ENCODE assay signal across 2 cellular contexts in the genomic region with DNA sequence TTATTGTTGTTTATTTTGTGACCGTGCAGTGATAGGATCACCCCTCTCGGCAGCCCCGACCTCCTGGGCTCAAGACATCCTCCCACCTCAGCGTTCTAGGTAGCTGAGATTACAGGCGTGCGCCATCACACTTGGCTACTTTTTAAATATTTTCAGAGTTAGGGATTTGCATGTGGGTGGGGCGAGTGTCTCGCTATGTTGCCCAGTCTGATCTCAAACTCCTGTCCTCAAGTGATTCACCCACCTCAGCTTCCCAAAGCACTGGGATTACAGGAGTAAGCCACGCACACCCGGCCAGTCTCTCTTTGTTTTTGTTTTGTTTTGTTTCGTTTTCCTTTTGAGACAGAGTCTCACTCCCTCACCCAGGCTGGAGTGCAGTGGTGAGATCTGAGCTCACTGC.
TF ChIP-seq lines count a peak whose summit lies in the region.

No MANE protein-coding gene starts in this region.

TF ChIP-seq in IMR-90, 13 proteins besides CTCF, POLR2A, EP300 and RAD21:
- no peak for TF ChIP-seq MXI1 (IDR thresholded peaks at IDR 0.05; ENCODE audit: borderline replicate concordance, low read depth, low read length)
- TF ChIP-seq, protein P1, sequence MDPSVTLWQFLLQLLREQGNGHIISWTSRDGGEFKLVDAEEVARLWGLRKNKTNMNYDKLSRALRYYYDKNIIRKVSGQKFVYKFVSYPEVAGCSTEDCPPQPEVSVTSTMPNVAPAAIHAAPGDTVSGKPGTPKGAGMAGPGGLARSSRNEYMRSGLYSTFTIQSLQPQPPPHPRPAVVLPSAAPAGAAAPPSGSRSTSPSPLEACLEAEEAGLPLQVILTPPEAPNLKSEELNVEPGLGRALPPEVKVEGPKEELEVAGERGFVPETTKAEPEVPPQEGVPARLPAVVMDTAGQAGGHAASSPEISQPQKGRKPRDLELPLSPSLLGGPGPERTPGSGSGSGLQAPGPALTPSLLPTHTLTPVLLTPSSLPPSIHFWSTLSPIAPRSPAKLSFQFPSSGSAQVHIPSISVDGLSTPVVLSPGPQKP (IDR thresholded peaks at IDR 0.05; ENCODE audit: borderline replicate concordance, low read depth, low read length): no peak
- TF ChIP-seq MAZ (IDR thresholded peaks at IDR 0.05; ENCODE audit: borderline replicate concordance, low read depth, low read length): no peak
- TF ChIP-seq BHLHE40 (IDR thresholded peaks at IDR 0.05; ENCODE audit: low read depth, low read length): no peak
- TF ChIP-seq CEBPB (IDR thresholded peaks at IDR 0.05; ENCODE audit: low read depth, low read length): no peak
- no peak for TF ChIP-seq RFX5 (IDR thresholded peaks at IDR 0.05; ENCODE audit: low read depth, low read length)
- TF ChIP-seq NFE2L2 (IDR thresholded peaks at IDR 0.05; ENCODE audit: low read depth, low read length): no peak
- no peak for TF ChIP-seq MAFK (IDR thresholded peaks at IDR 0.05; ENCODE audit: low read depth, low read length)
- TF ChIP-seq SMC3 (IDR thresholded peaks at IDR 0.05; ENCODE audit: low read depth, low read length): no peak
- TF ChIP-seq CHD1 (IDR thresholded peaks at IDR 0.05; ENCODE audit: low read depth, low read length): no peak
- TF ChIP-seq RCOR1 (IDR thresholded peaks at IDR 0.05; ENCODE audit: insufficient replicate concordance, low read length): no peak
- TF ChIP-seq, protein P2, sequence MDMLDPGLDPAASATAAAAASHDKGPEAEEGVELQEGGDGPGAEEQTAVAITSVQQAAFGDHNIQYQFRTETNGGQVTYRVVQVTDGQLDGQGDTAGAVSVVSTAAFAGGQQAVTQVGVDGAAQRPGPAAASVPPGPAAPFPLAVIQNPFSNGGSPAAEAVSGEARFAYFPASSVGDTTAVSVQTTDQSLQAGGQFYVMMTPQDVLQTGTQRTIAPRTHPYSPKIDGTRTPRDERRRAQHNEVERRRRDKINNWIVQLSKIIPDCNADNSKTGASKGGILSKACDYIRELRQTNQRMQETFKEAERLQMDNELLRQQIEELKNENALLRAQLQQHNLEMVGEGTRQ (IDR thresholded peaks at IDR 0.05; ENCODE audit: low read depth, low read length): no peak
- TF ChIP-seq FOS (IDR thresholded peaks at IDR 0.05; ENCODE audit: low read depth, low read length): no peak

TF ChIP-seq in K562, 482 proteins besides CTCF, POLR2A, EP300 and RAD21:
- peak; percentile 63 for TF ChIP-seq ZNF121 (CRISPR knock-in tag; conservative IDR thresholded peaks at IDR 0.05)
- no peak for TF ChIP-seq MYNN (IDR thresholded peaks at IDR 0.05)
- no peak for TF ChIP-seq MYNN (CRISPR knock-in tag; IDR thresholded peaks at IDR 0.05)
